In the genomic region with DNA sequence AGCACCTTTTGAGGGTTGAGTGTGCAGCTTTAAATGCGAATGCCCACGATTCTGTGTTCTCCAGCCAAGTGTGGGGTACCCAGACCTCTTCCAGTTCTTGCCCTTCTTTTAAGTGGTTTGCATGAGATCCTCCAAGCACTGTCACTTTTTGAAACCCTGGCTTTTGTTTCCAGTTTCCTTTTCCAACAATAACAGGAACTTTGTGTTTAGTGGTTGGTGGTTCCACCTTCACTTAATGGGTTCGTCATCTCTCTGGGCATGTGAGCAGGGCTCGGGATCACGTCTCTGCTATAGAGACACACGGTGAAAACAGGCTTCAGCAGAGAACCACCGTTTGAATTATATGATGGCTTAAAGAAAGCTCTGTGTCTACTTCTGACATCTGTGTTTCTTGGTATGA, we compare ENCODE assay signal across 17 cellular contexts.
DNase-seq lines count a peak whose midpoint lies in the region; ATAC-seq, FAIRE-seq and TF ChIP-seq lines count a peak whose summit lies in the region.
"Had no signal": no experiment of that assay in that cellular context is flagged by ENCODE, and none has a peak within 500 bp of the region (broad histone marks: within the 10 kb centered on the region; RNA-seq: fewer than 3 reads in every experiment).

No MANE protein-coding gene starts in this region.

- peaks cover 35% of the 10 kb centered on the region for H3K36me3 Mint-ChIP-seq in CD4-positive, CD25-positive, alpha-beta regulatory T cell
- H3K36me3 Mint-ChIP-seq: stimulated activated effector memory CD8-positive, alpha-beta T cell treated with anti-CD3 and anti-CD28 coated beads, Interleukin-12 subunit alpha, Interleukin-12 subunit beta, amount 100 ng/mL, for 72 hours had no signal

- no peak for FAIRE-seq in D721Med (lab: Jason Lieb, UNC)
- FAIRE-seq: keratinocyte, TTC549 had no signal

- H3K4me1 ChIP-seq in CD4-positive, CD25-positive, alpha-beta regulatory T cell (ENCODE audit: control insufficient read depth, insufficient read depth, low read length, poor library complexity, severe bottlenecking) = peaks cover 24% of the 10 kb centered on the region
- H3K4me1 ChIP-seq in HAP-1 = no peaks in the 10 kb centered on the region
- H3K4me1 ChIP-seq: BE2C had no signal

- H3K27ac Mint-ChIP-seq in CD4-positive, CD25-positive, alpha-beta regulatory T cell = peak overlapping the region; percentile 10 to 91 (median 27)
- H3K27ac Mint-ChIP-seq: stimulated activated effector memory CD8-positive, alpha-beta T cell treated with anti-CD3 and anti-CD28 coated beads, Interleukin-12 subunit alpha, Interleukin-12 subunit beta, amount 100 ng/mL, for 72 hours had no signal

- H3K27me3 ChIP-seq in CD4-positive, CD25-positive, alpha-beta regulatory T cell (ENCODE audit: control insufficient read depth, insufficient read depth, low read length) = no peaks in the 10 kb centered on the region
- H3K27me3 ChIP-seq in HAP-1 (ENCODE audit: low read depth) = no peaks in the 10 kb centered on the region
- H3K27me3 ChIP-seq: BE2C had no signal

- peaks cover 0 to 11% (median 0%) of the 10 kb centered on the region in 7 donors for H3K9me3 Mint-ChIP-seq in CD4-positive, CD25-positive, alpha-beta regulatory T cell

- in situ Hi-C loops in astrocyte of the spinal cord (cut with HindIII; ENCODE audit: low sequenced_read_pairs) (no loop called here), HAP-1 (cut with MboI; ENCODE audit: low sequenced_read_pairs) (no loop called here)

- TF ChIP-seq CTCF in astrocyte of the spinal cord (IDR thresholded peaks at IDR 0.05; ENCODE audit: low read depth, low read length) (no peak), D721Med (IDR thresholded peaks at IDR 0.05; ENCODE audit: insufficient read depth, missing control alignments) (no peak)

- ATAC-seq in CD4-positive, CD25-positive, alpha-beta regulatory T cell (ENCODE audit: low read depth in 2 of 2) = no peak
- ATAC-seq: stimulated activated effector memory CD8-positive, alpha-beta T cell treated with anti-CD3 and anti-CD28 coated beads, Interleukin-12 subunit alpha, Interleukin-12 subunit beta, amount 100 ng/mL, for 72 hours had no signal

- H3K27ac ChIP-seq in CD4-positive, CD25-positive, alpha-beta regulatory T cell (ENCODE audit: insufficient read depth, low read length, poor library complexity, severe bottlenecking) = no peak overlapping the region
- peak overlapping the region; percentile 59 for H3K27ac ChIP-seq in KOPT-K1 (ENCODE audit: low read depth, low read length, poor library complexity, severe bottlenecking)
- H3K27ac ChIP-seq: skin epidermis had no signal

- DNase-seq in CD4-positive, CD25-positive, alpha-beta regulatory T cell = no peak
- DNase-seq in astrocyte of the spinal cord (ENCODE audit: low read depth, low spot score) (peak; percentile 20), medulla oblongata (ENCODE audit: extremely low spot score) (peak; percentile 28), HAP-1 (ENCODE audit: low spot score in 2 of 2) (no peak), D721Med (ENCODE audit: insufficient read length, low spot score) (no peak), DMS53 (lab: John Stamatoyannopoulos, UW) (no peak), AG20443 (ENCODE audit: low spot score) (no peak)
- DNase-seq: BE2C, DMS79, H7, NCI-H1105 treated with DMSO at 0.1 percent for 48 hours, NCI-H226 had no signal

- H3K27me3 Mint-ChIP-seq in CD4-positive, CD25-positive, alpha-beta regulatory T cell = no peaks in the 10 kb centered on the region

- peaks cover 0 to 8% of the 10 kb centered on the region in 2 experiments for H3K9me3 ChIP-seq in CD4-positive, CD25-positive, alpha-beta regulatory T cell (ENCODE audit: control insufficient read depth in 2 of 2, low read length in 2 of 2)
- H3K9me3 ChIP-seq in KOPT-K1 (ENCODE audit: insufficient read depth, low read length, poor library complexity, severe bottlenecking) (peaks cover 5% of the 10 kb centered on the region), HAP-1 (no peaks in the 10 kb centered on the region)
- H3K9me3 ChIP-seq: BE2C had no signal

- H3K36me3 ChIP-seq in CD4-positive, CD25-positive, alpha-beta regulatory T cell (ENCODE audit: control insufficient read depth, insufficient read depth, low read length) = peaks cover 38% of the 10 kb centered on the region
- H3K36me3 ChIP-seq in KOPT-K1 (ENCODE audit: insufficient read depth, low read length) (peaks cover 15% of the 10 kb centered on the region; the same call in 1 of the 2 replicates), HAP-1 (replicated peaks) (no peaks in the 10 kb centered on the region)
- H3K36me3 ChIP-seq: BE2C had no signal

- H3K4me1 Mint-ChIP-seq in CD4-positive, CD25-positive, alpha-beta regulatory T cell = peaks cover 19 to 91% (median 62%) of the 10 kb centered on the region in 4 donors

- H3K4me3 Mint-ChIP-seq in CD4-positive, CD25-positive, alpha-beta regulatory T cell = peak overlapping the region in 2 of 4 donors; percentile 20 to 42
- H3K4me3 Mint-ChIP-seq: stimulated activated effector memory CD8-positive, alpha-beta T cell treated with anti-CD3 and anti-CD28 coated beads, Interleukin-12 subunit alpha, Interleukin-12 subunit beta, amount 100 ng/mL, for 72 hours had no signal

- no peak overlapping the region for H3K4me3 ChIP-seq in CD4-positive, CD25-positive, alpha-beta regulatory T cell (ENCODE audit: low read depth, low read length)
- no peak overlapping the region for H3K4me3 ChIP-seq in astrocyte of the spinal cord (ENCODE audit: low read depth, low read length)
- H3K4me3 ChIP-seq in HAP-1 = no peak overlapping the region
- H3K4me3 ChIP-seq: skin epidermis had no signal

Comparison
In these comparisons a context has a peak if more than half of its experiments do, and no peak if none do; other contexts are left out.
1. DNase-seq: peak in astrocyte of the spinal cord (single experiment) and medulla oblongata (single experiment); none in CD4-positive, CD25-positive, alpha-beta regulatory T cell (0 of 3), HAP-1 (0 of 2), D721Med (single experiment), DMS53 (single experiment) and AG20443 (single experiment).